ENCODE assay signal across 8 cellular contexts in the genomic region with DNA sequence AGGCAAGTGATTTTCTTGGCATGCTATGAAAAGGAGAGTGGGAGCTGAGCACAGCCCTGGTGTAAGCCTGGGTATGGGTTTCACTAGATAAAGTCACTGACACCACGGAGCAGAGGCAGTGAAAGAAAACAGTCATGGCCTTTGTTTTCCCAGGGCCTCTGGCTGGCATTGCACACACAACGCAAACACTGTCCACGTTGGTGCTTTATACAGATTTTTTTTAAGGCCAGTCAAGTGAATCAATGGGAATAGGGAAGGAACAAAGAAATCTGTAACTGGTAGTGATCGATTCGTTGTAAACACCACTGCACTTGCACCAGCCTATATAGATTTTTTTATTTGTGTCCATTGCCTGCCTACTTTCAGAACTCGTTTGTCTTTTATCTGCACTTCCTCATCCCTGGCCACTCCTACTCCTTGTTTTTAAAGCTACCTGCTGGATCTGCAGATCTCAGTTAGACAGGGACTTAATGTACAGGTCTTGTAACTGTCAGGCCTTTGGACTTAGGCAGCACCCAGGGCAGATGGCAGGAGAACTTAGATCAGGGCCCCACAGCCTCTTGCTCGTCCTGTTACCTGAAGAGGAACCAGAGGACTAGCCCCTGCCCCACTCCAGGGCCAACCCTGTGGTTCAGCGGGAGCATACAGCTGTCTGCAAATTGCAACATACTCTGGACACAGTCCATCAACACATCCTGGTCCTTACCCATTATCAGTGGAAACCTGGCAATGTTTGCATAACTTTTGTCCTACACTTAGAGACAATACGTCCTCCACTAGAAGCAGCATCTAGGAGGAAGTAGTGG. TPM values are rescaled to one million over a fixed set of nuclear protein-coding genes. Genes with fewer than 3 reads are reported as not detected.
DNase-seq lines count a peak whose midpoint lies in the region; ATAC-seq, FAIRE-seq and TF ChIP-seq lines count a peak whose summit lies in the region.

No MANE protein-coding gene starts in this region.

- H3K9me3 ChIP-seq in GM12878 (replicated peaks; ENCODE audit: control insufficient read depth, insufficient read depth, low read length): no peaks in the 10 kb centered on the region
- no peaks in the 10 kb centered on the region for H3K9me3 ChIP-seq in vagina

- no peak for ATAC-seq in GM12878
- ATAC-seq in HG02678 (IDR thresholded peaks at IDR 0.05; ENCODE audit: unreplicated experiment): no peak

- CTCF ChIA-PET in GM12878 (lab: Yijun Ruan, JAX): interaction anchor here (0.6 to 2.0 kb wide), 5 partner anchors 8 to 240 kb away, joined by 3 to 7 read pairs (median 4); partner anchors contain the start of gene TMIGD1

- H3K27me3 ChIP-seq in GM12878 (replicated peaks in 1 of 2; ENCODE audit: control insufficient read depth in 2 of 2, insufficient read depth in 2 of 2, low read length in 1 of 2) (no peaks in the 10 kb centered on the region), layer of hippocampus (ENCODE audit: control insufficient read depth, insufficient read depth, low read length) (no peaks in the 10 kb centered on the region), vagina (no peaks in the 10 kb centered on the region)

- no peak overlapping the region for H3K9ac ChIP-seq in GM12878 (ENCODE audit: control insufficient read depth, insufficient read depth, low read length)

- no peaks in the 10 kb centered on the region for H3K79me2 ChIP-seq in GM12878 (ENCODE audit: control insufficient read depth, insufficient read depth, low read length)

- intact Hi-C loops in GM12878 (cut with micrococcal nuclease; ENCODE audit: unreplicated experiment): loop anchor here (5.0 kb wide), 2 partner anchors 213 to 373 kb away; no protein-coding TSS in a partner anchor
- intact Hi-C loops in vagina (cut with DNase I): no loop called here

- FAIRE-seq in GM12878 (lab: Jason Lieb, UNC): no peak

- TF ChIP-seq EP300 in GM12878 (IDR thresholded peaks at IDR 0.05; ENCODE audit: borderline replicate concordance in 1 of 2, control insufficient read depth in 1 of 2, low read depth in 2 of 2, low read length in 2 of 2): no peak

- in situ Hi-C loops in GM12878 (cut with MboI): loop anchor here (5.0 kb wide), 1 partner anchor 373 kb away; no protein-coding TSS in a partner anchor

- no TSS peak for BruUV-seq in GM12878 (replicated peaks; lab: Mats Ljungman, UMichigan)

- TF ChIP-seq CTCF in GM12878 (IDR thresholded peaks at IDR 0.05 in 2 of 3, conservative IDR thresholded peaks at IDR 0.05 in 1 of 3; ENCODE audit: control insufficient read depth in 2 of 3, extremely low read depth in 1 of 3, insufficient read depth in 1 of 3, low read depth in 3 of 3, low read length in 3 of 3): no peak
- TF ChIP-seq CTCF in vagina (IDR thresholded peaks at IDR 0.05): no peak

- DNase-seq in AML-193 (lab: John Stamatoyannopoulos, UW): peak; percentile 100
- DNase-seq in NCI-H146 treated with DMSO at 0.1 percent for 48 hours (lab: John Stamatoyannopoulos, UW; ENCODE audit: unreplicated experiment): peak; percentile 90
- no peak for DNase-seq in GM12878 (ENCODE audit: low read depth, low spot score)
- no peak for DNase-seq in vagina (ENCODE audit: extremely low spot score in 2 of 2)
- no peak for DNase-seq in AG20443 (ENCODE audit: low spot score)

- SMC1A ChIA-PET in GM12878 (lab: Charles Lee; ENCODE audit: uncharacterized antibody, unreplicated experiment): interaction anchor here (0.7 to 5.5 kb wide), 5 partner anchors 12 to 240 kb away, joined by 3 to 18 read pairs (median 4); no protein-coding TSS in a partner anchor

- TF ChIP-seq RAD21 in GM12878 (IDR thresholded peaks at IDR 0.05; ENCODE audit: insufficient read depth, low read depth, low read length): no peak

- H3K27ac ChIP-seq in GM12878 (ENCODE audit: control insufficient read depth, insufficient read depth): no peak overlapping the region
- H3K27ac ChIP-seq in layer of hippocampus (ENCODE audit: low read depth, low read length): peak overlapping the region; percentile 87
- peak overlapping the region; percentile 97 for H3K27ac ChIP-seq in temporal lobe (ENCODE audit: low read depth, low read length)
- no peak overlapping the region for H3K27ac ChIP-seq in vagina

- no peak overlapping the region for H3K4me2 ChIP-seq in GM12878 (ENCODE audit: control insufficient read depth, insufficient read depth)

- WGBS in GM12878 (ENCODE audit: insufficient coverage, insufficient replicate concordance, low lambda C conversion rate, missing lambda C conversion rate): 61% methylated on average over 9 of the region's 9 CpGs

- H3K4me1 ChIP-seq in GM12878 (ENCODE audit: control insufficient read depth, insufficient read depth, low read length) (peaks cover 8% of the 10 kb centered on the region), vagina (peaks cover 27% of the 10 kb centered on the region)

- RAD21 ChIA-PET in GM12878 (lab: Charles Lee; ENCODE audit: unreplicated experiment): interaction anchor here (0.7 to 2.0 kb wide), 6 partner anchors 17 to 240 kb away, joined by 3 to 6 read pairs (median 4); partner anchors contain the start of gene GOSR1

- TF ChIP-seq POLR2A in GM12878 (IDR thresholded peaks at IDR 0.05; ENCODE audit: low read depth, low read length): no peak
- no peak for TF ChIP-seq POLR2A in vagina (IDR thresholded peaks at IDR 0.05)

- H4K20me1 ChIP-seq in GM12878 (ENCODE audit: control insufficient read depth, insufficient read depth): no peaks in the 10 kb centered on the region

- no peaks in the 10 kb centered on the region for H3K36me3 ChIP-seq in GM12878 (ENCODE audit: control insufficient read depth in 2 of 2, insufficient read depth in 2 of 2, low read length in 1 of 2)
- no peaks in the 10 kb centered on the region for H3K36me3 ChIP-seq in vagina

- no peak overlapping the region for H3K4me3 ChIP-seq in GM12878
- no peak overlapping the region for H3K4me3 ChIP-seq in vagina

- POLR2A ChIA-PET in GM12878 (lab: Charles Lee): interaction anchor here (1.0 kb wide), 1 partner anchor 14 kb away, joined by 3 read pairs; no protein-coding TSS in a partner anchor

- H2AFZ ChIP-seq in GM12878 (ENCODE audit: control insufficient read depth, low read depth, low read length): peak overlapping the region; percentile 56

TF ChIP-seq in GM12878, 131 proteins besides CTCF, POLR2A, EP300 and RAD21 (continues in another document):
- TF ChIP-seq SIX5 (IDR thresholded peaks at IDR 0.05; ENCODE audit: low read depth, low read length, severe bottlenecking) (no peak), POLR2AphosphoS2 (IDR thresholded peaks at IDR 0.05; ENCODE audit: low read depth, low read length) (no peak)

RNA-seq across cellular contexts. Expression of gene TMIGD1, which starts 10.6 kb away (rescaled TPM):
- total RNA-seq in GM12878 (2013; cell fraction: nucleolus; rRNA removed): not detected in 2 replicates
- total RNA-seq in GM12878 (2014; rRNA removed): not detected in 2 replicates
- total RNA-seq in GM12878 (2014; rRNA removed; fragmentation: Illumina TruSeq; extraction: Trizol): not detected in 2 replicates
- total RNA-seq in GM12878 (2021): not detected in 2 replicates
- not detected for polyA plus RNA-seq in GM12878 (2011; ENCODE audit: low read depth)
- 0.10 TPM in 1 of 2 replicates, not detected in the other for polyA plus RNA-seq in GM12878 (2011; rRNA removed)
- polyA plus RNA-seq in GM12878 (2011; cell fraction: cytosol; rRNA removed): not detected in 2 replicates
- not detected in 2 replicates for polyA plus RNA-seq in GM12878 (2011; cell fraction: nucleus; rRNA removed)
- polyA plus RNA-seq in GM12878 (2012): not detected in 2 replicates
- not detected in 2 replicates for polyA plus RNA-seq in GM12878 (2014; fragmentation: Illumina TruSeq; extraction: Trizol)
- polyA plus RNA-seq in GM12878 (2014; fragmentation: Nextera tagmentation; extraction: Ambion mirVana): not detected
- not detected in 2 replicates for polyA plus RNA-seq in GM12878 (2014; rRNA removed)
- polyA plus RNA-seq in GM12878 (2016; fragmentation: Nextera tagmentation; extraction: Ambion mirVana): not detected
- polyA minus RNA-seq in GM12878 (2011; rRNA and poly(A)+ RNA removed): not detected in 2 replicates
- not detected in 2 replicates for polyA minus RNA-seq in GM12878 (2011; cell fraction: cytosol; rRNA and poly(A)+ RNA removed)
- not detected in 2 replicates for polyA minus RNA-seq in GM12878 (2011; cell fraction: nucleus; rRNA and poly(A)+ RNA removed)
- total RNA-seq in temporal lobe: not detected
- not detected for total RNA-seq in vagina

RNA-seq across cellular contexts. Expression of gene CPD, which starts 34.2 kb away (rescaled TPM):
- total RNA-seq in GM12878 (2013; cell fraction: nucleolus; rRNA removed): 77.8 and 80.6 TPM in 2 replicates
- 19.2 and 41.1 TPM in 2 replicates for total RNA-seq in GM12878 (2014; rRNA removed)
- total RNA-seq in GM12878 (2014; rRNA removed; fragmentation: Illumina TruSeq; extraction: Trizol): 19.9 and 20.0 TPM in 2 replicates
- 23.5 and 24.2 TPM in 2 replicates for total RNA-seq in GM12878 (2021)
- polyA plus RNA-seq in GM12878 (2011; ENCODE audit: low read depth): 3.7 TPM
- 16.6 and 22.8 TPM in 2 replicates for polyA plus RNA-seq in GM12878 (2011; rRNA removed)
- 8.8 and 10.1 TPM in 2 replicates for polyA plus RNA-seq in GM12878 (2011; cell fraction: cytosol; rRNA removed)
- 8.6 and 13.4 TPM in 2 replicates for polyA plus RNA-seq in GM12878 (2011; cell fraction: nucleus; rRNA removed)
- polyA plus RNA-seq in GM12878 (2012): 6.4 TPM in 2 replicates
- 15.4 and 16.7 TPM in 2 replicates for polyA plus RNA-seq in GM12878 (2014; fragmentation: Illumina TruSeq; extraction: Trizol)
- polyA plus RNA-seq in GM12878 (2014; fragmentation: Nextera tagmentation; extraction: Ambion mirVana): 1 to 10 TPM; 3.5 to 4.5 TPM
- 7.5 and 7.9 TPM in 2 replicates for polyA plus RNA-seq in GM12878 (2014; rRNA removed)
- 10 to 100 TPM; 14.8 to 16.1 TPM for polyA plus RNA-seq in GM12878 (2016; fragmentation: Nextera tagmentation; extraction: Ambion mirVana)
- polyA minus RNA-seq in GM12878 (2011; rRNA and poly(A)+ RNA removed): 45.0 and 79.9 TPM in 2 replicates
- 27.8 and 38.1 TPM in 2 replicates for polyA minus RNA-seq in GM12878 (2011; cell fraction: cytosol; rRNA and poly(A)+ RNA removed)
- polyA minus RNA-seq in GM12878 (2011; cell fraction: nucleus; rRNA and poly(A)+ RNA removed): 19.6 and 21.5 TPM in 2 replicates
- 52.6 TPM for total RNA-seq in temporal lobe
- 56.5 TPM for total RNA-seq in vagina

RNA-seq across cellular contexts. Expression of gene BLMH, which starts 52.7 kb away (rescaled TPM):
- 76.3 and 85.3 TPM in 2 replicates for total RNA-seq in GM12878 (2013; cell fraction: nucleolus; rRNA removed)
- total RNA-seq in GM12878 (2014; rRNA removed) (37.2 and 42.8 TPM in 2 replicates), GM12878 (2014; rRNA removed; fragmentation: Illumina TruSeq; extraction: Trizol) (58.8 and 59.7 TPM in 2 replicates), GM12878 (2021) (63.9 and 64.5 TPM in 2 replicates), temporal lobe (29.5 TPM), vagina (44.2 TPM)
- 27.2 TPM for polyA plus RNA-seq in GM12878 (2011; ENCODE audit: low read depth)
- polyA plus RNA-seq in GM12878 (2011; rRNA removed) (29.8 and 31.0 TPM in 2 replicates), GM12878 (2014; fragmentation: Illumina TruSeq; extraction: Trizol) (59.9 and 66.1 TPM in 2 replicates), GM12878 (2014; fragmentation: Nextera tagmentation; extraction: Ambion mirVana) (10 to 100 TPM; 16.1 to 34.2 TPM), GM12878 (2014; rRNA removed) (42.7 and 49.2 TPM in 2 replicates), GM12878 (2016; fragmentation: Nextera tagmentation; extraction: Ambion mirVana) (10 to 100 TPM; 63.3 to 63.4 TPM)
- 19.9 and 20.1 TPM in 2 replicates for polyA plus RNA-seq in GM12878 (2011; cell fraction: cytosol; rRNA removed)
- 33.2 and 44.3 TPM in 2 replicates for polyA plus RNA-seq in GM12878 (2011; cell fraction: nucleus; rRNA removed)
- polyA plus RNA-seq in GM12878 (2012): 30.3 and 36.3 TPM in 2 replicates
- 29.3 and 36.0 TPM in 2 replicates for polyA minus RNA-seq in GM12878 (2011; rRNA and poly(A)+ RNA removed)
- polyA minus RNA-seq in GM12878 (2011; cell fraction: cytosol; rRNA and poly(A)+ RNA removed): 9.9 and 13.5 TPM in 2 replicates
- polyA minus RNA-seq in GM12878 (2011; cell fraction: nucleus; rRNA and poly(A)+ RNA removed): 27.3 and 63.5 TPM in 2 replicates

Comparison
In these comparisons a context has a peak if more than half of its experiments do, and no peak if none do; other contexts are left out.
1. DNase-seq: peak in AML-193 (2 of 2) and NCI-H146 treated with DMSO at 0.1 percent for 48 hours (single experiment); none in GM12878 (single experiment), vagina (0 of 2) and AG20443 (single experiment).
2. H3K27ac ChIP-seq: peak in layer of hippocampus (single experiment) and temporal lobe (single experiment); none in GM12878 (single experiment) and vagina (single experiment).